In the genomic region with DNA sequence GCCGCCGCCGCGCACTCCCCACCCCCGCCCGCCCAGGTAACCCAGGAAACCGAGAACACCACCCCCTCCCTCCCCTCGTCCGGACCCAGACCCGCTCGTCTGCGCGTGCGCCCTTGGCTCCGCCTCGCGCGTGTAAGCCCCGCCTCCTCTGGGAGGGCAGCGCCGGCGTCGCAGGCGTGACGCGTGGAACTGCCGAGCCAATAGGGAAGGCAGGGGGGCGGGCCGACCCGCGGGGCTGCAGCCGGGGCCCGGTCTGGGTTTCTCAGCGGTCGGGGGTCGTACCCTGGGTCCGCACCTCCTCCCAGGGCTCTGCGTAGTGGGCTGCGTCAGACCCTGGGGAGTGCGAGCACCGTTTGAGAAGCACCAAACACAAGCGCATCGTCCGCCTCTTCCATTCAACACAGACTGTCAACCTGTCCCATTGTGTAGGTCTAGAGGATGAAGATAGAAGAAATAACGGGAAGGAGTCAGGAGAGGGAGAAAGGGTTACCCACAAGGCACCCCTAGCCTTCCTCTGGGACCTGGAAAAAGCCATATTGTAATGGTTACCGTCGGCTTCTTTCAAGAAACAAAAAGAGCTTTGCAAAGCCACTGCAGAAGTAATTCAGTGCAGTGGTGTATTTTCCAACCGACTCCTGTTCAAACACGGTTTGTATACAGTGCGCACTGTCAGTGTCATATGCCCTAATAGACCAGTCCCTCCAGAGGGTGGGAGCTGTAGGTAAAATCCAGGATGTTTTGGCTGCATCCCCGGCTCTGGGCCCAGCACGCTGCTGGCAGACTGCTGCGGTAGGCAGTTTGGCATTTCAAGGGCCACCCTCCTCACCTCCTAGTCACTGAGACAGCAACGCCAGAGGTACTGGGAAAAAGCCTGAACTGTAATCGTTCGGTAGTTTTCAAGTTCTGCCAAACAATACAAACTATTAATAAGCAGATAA, we compare ENCODE assay signal across 8 cellular contexts. TPM values are rescaled to one million over a fixed set of nuclear protein-coding genes. Genes with fewer than 3 reads are reported as not detected.
DNase-seq lines count a peak whose midpoint lies in the region; ATAC-seq and TF ChIP-seq lines count a peak whose summit lies in the region.

No MANE protein-coding gene starts in this region.

- H3K27ac Mint-ChIP-seq in CD14-positive monocyte: peak overlapping the region in 6 of 7 donors; percentile 94 to 98 (median 97)

- H3K36me3 Mint-ChIP-seq in CD14-positive monocyte: peaks cover 11 to 19% of the 10 kb centered on the region in 2 donors

- H3K4me1 Mint-ChIP-seq in CD14-positive monocyte: peaks cover 41% of the 10 kb centered on the region

- no peaks in the 10 kb centered on the region for H3K27me3 Mint-ChIP-seq in CD14-positive monocyte (ENCODE audit: low read depth in 3 of 3)

- DNase-seq in CD14-positive monocyte (ENCODE audit: low spot score) (peak; percentile 96), NCI-H748 treated with DMSO at 0.1 percent for 48 hours (lab: John Stamatoyannopoulos, UW) (peak; percentile 72), dermis blood vessel endothelial cell (peak; percentile 95), right lobe of liver (peak; percentile 97 to 98 (median 98))
- peak; percentile 95 for DNase-seq in activated CD4-positive, alpha-beta T cell treated with anti-CD3 and anti-CD28 coated beads, Interleukin-2, amount 50 U/mL, for 4 hours
- peak; percentile 97 for DNase-seq in stimulated activated CD4-positive, alpha-beta T cell treated with anti-CD3 and anti-CD28 coated beads, Interleukin-4, amount 100 ng/mL, for 24 hours

- H3K27me3 ChIP-seq in right lobe of liver: no peaks in the 10 kb centered on the region

- no peak for TF ChIP-seq CTCF in CD14-positive monocyte (IDR thresholded peaks at IDR 0.05)
- no peak for TF ChIP-seq CTCF in right lobe of liver (IDR thresholded peaks at IDR 0.05)

- WGBS in right lobe of liver (ENCODE audit: insufficient coverage, low coverage, low lambda C conversion rate, missing lambda C conversion rate): under 1% methylated on average over 27 of the region's 56 CpGs

- H3K36me3 ChIP-seq in right lobe of liver: no peaks in the 10 kb centered on the region

- H3K4me3 ChIP-seq in right lobe of liver: peak overlapping the region; percentile 73 to 92 (median 81)

- peaks cover 0 to 18% (median 1%) of the 10 kb centered on the region in 4 donors for H3K4me1 ChIP-seq in right lobe of liver

- H3K4me3 Mint-ChIP-seq in CD14-positive monocyte: peak overlapping the region; percentile 83 to 85

- ATAC-seq in GM19395 (IDR thresholded peaks at IDR 0.05; ENCODE audit: unreplicated experiment) (peak; percentile 74), HG03558 (IDR thresholded peaks at IDR 0.05; ENCODE audit: extremely low read depth, unreplicated experiment) (peak; percentile 55), right lobe of liver (peak; percentile 94 to 96 (median 94))

- no peaks in the 10 kb centered on the region for H3K9me3 Mint-ChIP-seq in CD14-positive monocyte

- TF ChIP-seq POLR2A in right lobe of liver (IDR thresholded peaks at IDR 0.05): peak; percentile 43

- intact Hi-C loops in CD14-positive monocyte (cut with micrococcal nuclease) (loop anchor here in 1 of 2 donors (2.0 to 5.0 kb wide), 4 partner anchors 35 to 105 kb away; no protein-coding TSS in a partner anchor), right lobe of liver (cut with DNase I) (no loop called here)

- peak overlapping the region; percentile 78 to 97 (median 95) for H3K27ac ChIP-seq in right lobe of liver

- no peaks in the 10 kb centered on the region for H3K9me3 ChIP-seq in right lobe of liver

RNA-seq across cellular contexts. Expression of a gene that starts 0.5 kb away (rescaled TPM):
- polyA plus RNA-seq in CD14-positive monocyte: 10 to 100 TPM; 46.3 to 67.9 TPM
- 16.1 and 17.4 TPM in 2 replicates for total RNA-seq in dermis blood vessel endothelial cell
- 10 to 100 TPM in 5 of 6 experiments, 1 to 10 TPM in 1; 9.0 to 16.6 (median 12.5) TPM for total RNA-seq in right lobe of liver

Comparison
In these comparisons a context has a peak if more than half of its experiments do, and no peak if none do; other contexts are left out.
1. Peak in every context shown above with its lines: DNase-seq, ATAC-seq, H3K4me3 ChIP-seq and H3K27ac ChIP-seq.